7 cellular contexts compared by ENCODE assay signal in the genomic region with DNA sequence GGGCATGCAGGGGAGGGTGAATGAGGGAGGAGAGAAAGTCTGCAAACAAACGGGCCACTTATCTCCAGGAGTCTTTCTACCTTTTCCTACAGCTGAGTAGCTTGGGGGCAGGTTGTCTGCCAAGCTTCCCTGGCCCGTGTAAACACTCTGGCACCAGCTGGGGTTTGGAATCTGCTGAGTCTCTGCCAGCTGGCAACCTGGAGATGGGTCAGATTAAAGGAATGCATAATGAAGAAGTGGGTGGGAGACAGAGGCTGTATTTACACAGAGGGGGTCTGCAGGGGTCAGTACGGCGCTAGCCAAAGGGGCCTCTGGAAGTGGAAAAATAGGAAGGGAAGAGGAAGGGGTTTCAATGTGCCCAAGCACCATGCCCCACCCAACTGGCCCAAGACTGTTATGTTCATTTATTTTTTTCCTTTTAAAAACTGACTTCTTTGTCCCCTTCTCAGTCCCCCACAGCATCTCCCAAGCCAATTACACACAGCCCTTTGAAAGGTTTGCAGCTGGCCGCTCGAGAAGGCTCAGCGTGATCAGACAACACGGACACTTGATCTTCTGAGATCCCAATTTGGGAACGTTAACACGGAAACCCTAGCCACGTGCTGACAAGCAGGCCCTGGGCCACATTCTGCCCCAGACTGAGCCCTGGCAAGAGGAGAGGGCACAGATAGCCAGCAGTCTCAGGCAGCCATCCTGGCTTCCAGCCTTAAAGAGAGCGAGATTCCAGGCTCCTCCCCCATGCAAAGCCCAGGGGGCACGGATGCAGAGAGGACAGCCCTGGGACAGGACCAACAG. TPM values are rescaled to one million over a fixed set of nuclear protein-coding genes. Genes with fewer than 3 reads are reported as not detected.
DNase-seq lines count a peak whose midpoint lies in the region; ATAC-seq, FAIRE-seq and TF ChIP-seq lines count a peak whose summit lies in the region.

No MANE protein-coding gene starts in this region.

- peak overlapping the region; percentile 96 for H2BK5ac ChIP-seq in IMR-90 (ENCODE audit: low read depth, low read length, poor library complexity, severe bottlenecking)

- H3K36me3 ChIP-seq in IMR-90 (ENCODE audit: control insufficient read depth, insufficient read depth, low read length) (peaks cover 6% of the 10 kb centered on the region; the same call in 1 of the 2 replicates), RWPE2 (ENCODE audit: low read depth) (peaks cover 11% of the 10 kb centered on the region; the same call in 1 of the 2 replicates), pancreas (no peaks in the 10 kb centered on the region)

- H3K9me3 ChIP-seq in IMR-90 (ENCODE audit: control insufficient read depth, insufficient read depth, low read length) (no peaks in the 10 kb centered on the region), RWPE2 (ENCODE audit: severe bottlenecking) (no peaks in the 10 kb centered on the region), pancreas (no peaks in the 10 kb centered on the region)

- H3K4me2 ChIP-seq in IMR-90 (ENCODE audit: low read depth, low read length) = peak overlapping the region; percentile 59

- H3K27me3 ChIP-seq in IMR-90 (ENCODE audit: control insufficient read depth, insufficient read depth, low read length) (no peaks in the 10 kb centered on the region), RWPE2 (ENCODE audit: insufficient read depth, poor library complexity, severe bottlenecking) (no peaks in the 10 kb centered on the region), pancreas (no peaks in the 10 kb centered on the region)

- peaks cover 62% of the 10 kb centered on the region for H3K4me1 ChIP-seq in IMR-90 (ENCODE audit: control insufficient read depth, insufficient read depth, low read length)
- peaks cover 48% of the 10 kb centered on the region for H3K4me1 ChIP-seq in RWPE2 (ENCODE audit: insufficient read depth, poor library complexity, severe bottlenecking)
- peaks cover 7 to 33% (median 7%) of the 10 kb centered on the region in 3 donors for H3K4me1 ChIP-seq in pancreas

- H2AK9ac ChIP-seq in IMR-90 (replicated peaks; ENCODE audit: low read depth, low read length, poor library complexity) = peak overlapping the region; percentile 95

- no peak for FAIRE-seq in pancreas (lab: Jason Lieb, UNC)

- H4K20me1 ChIP-seq in IMR-90 (ENCODE audit: insufficient read depth, low read length) = peaks cover 41% of the 10 kb centered on the region

- peaks cover 15 to 90% of the 10 kb centered on the region in 2 experiments; a peak in 3 of 4 replicates for H3K79me1 ChIP-seq in IMR-90 (ENCODE audit: low read depth in 1 of 2, low read length in 2 of 2)

- peak overlapping the region; percentile 97 for H2AK5ac ChIP-seq in IMR-90 (ENCODE audit: low read depth, low read length)

- peak overlapping the region; percentile 95 for H3K23ac ChIP-seq in IMR-90 (ENCODE audit: low read depth, low read length)

- H2BK120ac ChIP-seq in IMR-90 (ENCODE audit: low read depth, low read length) = peak overlapping the region; percentile 91

- peak overlapping the region; percentile 98 for H3K4ac ChIP-seq in IMR-90 (ENCODE audit: low read depth, low read length)

- dilution Hi-C loops in IMR-90 (cut with HindIII; ENCODE audit: low sequenced_read_pairs, unreplicated experiment) = no loop called here

- peak overlapping the region; percentile 90 for H2BK15ac ChIP-seq in IMR-90 (ENCODE audit: low read depth, low read length)

- BruUV-seq in IMR-90 (replicated peaks; lab: Mats Ljungman, UMichigan) = no TSS peak

- peak overlapping the region; percentile 92 for H3K27ac ChIP-seq in IMR-90 (ENCODE audit: insufficient read depth, low read length)
- peak overlapping the region; percentile 89 for H3K27ac ChIP-seq in RWPE2 (ENCODE audit: poor library complexity, severe bottlenecking)
- H3K27ac ChIP-seq in pancreas = peak overlapping the region; percentile 3 to 33 (median 30)

- H3K4me3 ChIP-seq in IMR-90 (ENCODE audit: insufficient read depth, low read depth, low read length) = no peak overlapping the region
- no peak overlapping the region for H3K4me3 ChIP-seq in RWPE2 (ENCODE audit: severe bottlenecking)
- peak overlapping the region in 1 of 2 donors; percentile 4 for H3K4me3 ChIP-seq in foreskin fibroblast (ENCODE audit: low read depth in 1 of 2, low read length in 2 of 2)
- H3K4me3 ChIP-seq in pancreas = no peak overlapping the region

- no peak for TF ChIP-seq RAD21 in IMR-90 (IDR thresholded peaks at IDR 0.05; ENCODE audit: low read length)

- H3K9me1 ChIP-seq in IMR-90 (ENCODE audit: insufficient read depth, low read length) = peaks cover 52% of the 10 kb centered on the region

- H4K91ac ChIP-seq in IMR-90 (ENCODE audit: insufficient read depth, low read depth, low read length) = peak overlapping the region; percentile 96

- 0% methylated on average over 3 of the region's 13 CpGs; no CpG with 5 or more reads in 1 of the 2 experiments for WGBS in IMR-90 (ENCODE audit: extremely low coverage in 2 of 2, insufficient read length in 1 of 2), 2 experiments
- 5 to 23% methylated on average over 13 of the region's 13 CpGs for WGBS in pancreas, 2 donors

- H3K18ac ChIP-seq in IMR-90 (ENCODE audit: low read depth, low read length) = peak overlapping the region; percentile 92

- intact Hi-C loops in IMR-90 (cut with micrococcal nuclease) (loop anchor here (1.0 kb wide), 1 partner anchor 34 kb away; no protein-coding TSS in a partner anchor), pancreas (cut with DNase I) (no loop called here)

- CTCF ChIA-PET in IMR-90 (lab: Yijun Ruan, JAX) = no interaction called here

- POLR2A ChIA-PET in IMR-90 (lab: Charles Lee; ENCODE audit: unreplicated experiment) = no interaction called here

- TF ChIP-seq POLR2A in IMR-90 (IDR thresholded peaks at IDR 0.05; ENCODE audit: low read depth, low read length) (no peak), GM18505 (IDR thresholded peaks at IDR 0.05; ENCODE audit: borderline replicate concordance, extremely low read depth, insufficient read depth, insufficient read length) (no peak)

- H3K9ac ChIP-seq in IMR-90 (ENCODE audit: low read depth, low read length) = peak overlapping the region; percentile 53

- peak; percentile 47 for ATAC-seq in IMR-90 (ENCODE audit: low read depth)
- ATAC-seq in RWPE2 (ENCODE audit: low read depth) = peak; percentile 92
- peak; percentile 89 to 91 (median 90) for ATAC-seq in pancreas
- ATAC-seq in GM18505 (IDR thresholded peaks at IDR 0.05; ENCODE audit: unreplicated experiment) = no peak

- H4K5ac ChIP-seq in IMR-90 (ENCODE audit: low read depth, low read length) = peak overlapping the region; percentile 90

- in situ Hi-C loops in IMR-90 (cut with MboI; ENCODE audit: low sequenced_read_pairs) = no loop called here

- peak overlapping the region; percentile 89 for H3K14ac ChIP-seq in IMR-90 (replicated peaks; ENCODE audit: low read depth, low read length)

- peak overlapping the region; percentile 96 for H2BK20ac ChIP-seq in IMR-90 (ENCODE audit: low read depth, low read length)

- TF ChIP-seq CTCF in IMR-90 (conservative IDR thresholded peaks at IDR 0.05; ENCODE audit: low read depth, low read length) = no peak
- TF ChIP-seq CTCF in RWPE2 (IDR thresholded peaks at IDR 0.05; ENCODE audit: poor library complexity, severe bottlenecking) = no peak
- TF ChIP-seq CTCF in foreskin fibroblast (IDR thresholded peaks at IDR 0.05; ENCODE audit: low read depth, low read length) = no peak
- TF ChIP-seq CTCF in pancreas (IDR thresholded peaks at IDR 0.05) = no peak

- peak; percentile 91 for DNase-seq in IMR-90
- DNase-seq in RWPE2 (ENCODE audit: low spot score) = peak; percentile 80
- DNase-seq in foreskin fibroblast = peak; percentile 75 to 89
- DNase-seq in pancreas = peak; percentile 68 to 82 (median 78)
- no peak for DNase-seq in activated CD4-positive, CD25-positive, alpha-beta regulatory T cell (lab: John Stamatoyannopoulos, UW)
- no peak for DNase-seq in activated CD4-positive, alpha-beta T cell treated with anti-CD3 and anti-CD28 coated beads for 1 hour

- peak overlapping the region; percentile 83 for H2AFZ ChIP-seq in IMR-90 (replicated peaks; ENCODE audit: low read length, poor library complexity)

- H4K8ac ChIP-seq in IMR-90 (ENCODE audit: low read depth in 2 of 2, low read length in 2 of 2) = peak overlapping the region; percentile 63 to 94

- H3K56ac ChIP-seq in IMR-90 (ENCODE audit: extremely low read depth, insufficient read depth, low read length) = peak overlapping the region; percentile 83

TF ChIP-seq in IMR-90, 13 proteins besides CTCF, POLR2A, EP300 and RAD21:
- TF ChIP-seq CHD1 (IDR thresholded peaks at IDR 0.05; ENCODE audit: low read depth, low read length) (no peak), MXI1 (IDR thresholded peaks at IDR 0.05; ENCODE audit: borderline replicate concordance, low read depth, low read length) (peak; percentile 63; the same call in 1 of the 2 replicates), NFE2L2 (IDR thresholded peaks at IDR 0.05; ENCODE audit: low read depth, low read length) (0 out of 2 replicates have a peak, but pooled peaks have one; percentile 9), SMC3 (IDR thresholded peaks at IDR 0.05; ENCODE audit: low read depth, low read length) (no peak), MAZ (IDR thresholded peaks at IDR 0.05; ENCODE audit: borderline replicate concordance, low read depth, low read length) (peak; percentile 67; the same call in 1 of the 2 replicates), BHLHE40 (IDR thresholded peaks at IDR 0.05; ENCODE audit: low read depth, low read length) (peak; percentile 38; the same call in 1 of the 2 replicates)

RNA-seq across cellular contexts. Expression of gene TRAM2, which starts 25.2 kb away (rescaled TPM):
- total RNA-seq in IMR-90 (2012; rRNA removed) (77.2 and 81.1 TPM in 2 replicates), pancreas (10 to 100 TPM in 1 of 6 donors, 1 to 10 TPM in 5; 3.9 to 11.2 (median 6.1) TPM)
- polyA plus RNA-seq in IMR-90 (2012; rRNA removed) (94.2 and 95.7 TPM in 2 replicates), pancreas (1 to 10 TPM; 1.9 to 3.2 TPM)
- polyA plus RNA-seq in IMR-90 (2012; cell fraction: cytosol; rRNA removed) = 51.8 and 52.7 TPM in 2 replicates
- 86.8 and 207 TPM in 2 replicates for polyA plus RNA-seq in IMR-90 (2012; cell fraction: nucleus; rRNA removed; ENCODE audit: low replicate concordance)

Comparison
In these comparisons a context has a peak if more than half of its experiments do, and no peak if none do; other contexts are left out.
1. DNase-seq: peak in IMR-90 (single experiment), RWPE2 (single experiment), foreskin fibroblast (2 of 2) and pancreas (6 of 6); none in activated CD4-positive, CD25-positive, alpha-beta regulatory T cell (0 of 4) and activated CD4-positive, alpha-beta T cell treated with anti-CD3 and anti-CD28 coated beads for 1 hour (single experiment).
2. H3K27ac ChIP-seq: peak in every context shown above with its lines; median percentile 92 in IMR-90; 89 in RWPE2; 30 in pancreas.